ENCODE assay signal across 1 cellular context in the genomic region with DNA sequence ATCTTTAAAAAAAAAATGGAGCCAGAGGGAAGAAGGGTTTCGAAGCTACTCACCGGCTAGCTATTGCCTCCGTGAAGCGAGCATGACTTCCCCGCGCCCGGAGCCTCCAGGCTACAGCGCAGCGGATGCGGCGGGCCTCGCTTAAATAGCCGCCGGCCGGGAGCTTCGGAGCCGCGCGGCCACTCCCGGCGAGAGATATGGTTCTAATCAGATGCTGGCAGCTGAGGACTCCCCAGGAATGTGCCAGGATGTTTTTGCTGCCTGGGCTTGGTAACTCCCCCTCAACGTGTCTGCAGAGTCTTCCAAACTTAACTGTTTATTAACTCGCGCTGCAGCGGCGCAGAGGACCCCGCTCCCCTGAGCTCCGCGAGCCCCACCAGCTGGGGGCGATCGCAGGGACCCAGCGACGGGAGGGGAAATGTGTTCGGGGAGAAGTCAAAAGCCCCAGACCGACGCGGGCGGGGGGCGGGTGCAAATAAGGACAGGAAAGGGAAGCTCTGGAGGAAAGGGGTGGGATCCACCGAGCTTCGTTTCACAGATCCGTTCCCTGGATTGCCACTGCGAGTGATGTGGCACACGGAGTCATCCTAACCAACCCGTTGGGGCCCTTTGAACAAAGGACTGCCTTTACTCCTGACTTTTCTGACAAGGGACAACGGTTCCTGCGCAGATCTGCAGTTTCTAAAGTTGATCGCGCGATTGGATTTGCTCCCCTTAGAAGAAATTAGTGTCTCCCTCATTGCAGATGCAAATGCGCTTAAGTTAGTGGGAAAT.
TF ChIP-seq lines count a peak whose summit lies in the region.

A gene (minus strand): TSS at position 230 of the 774 bp plus-strand sequence. CDS start 30,660 bp downstream, outside the sequence.

TF ChIP-seq in HepG2, 621 proteins besides CTCF, POLR2A, EP300 and RAD21 (continued from another document and continues in another):
- TF ChIP-seq, protein P1, sequence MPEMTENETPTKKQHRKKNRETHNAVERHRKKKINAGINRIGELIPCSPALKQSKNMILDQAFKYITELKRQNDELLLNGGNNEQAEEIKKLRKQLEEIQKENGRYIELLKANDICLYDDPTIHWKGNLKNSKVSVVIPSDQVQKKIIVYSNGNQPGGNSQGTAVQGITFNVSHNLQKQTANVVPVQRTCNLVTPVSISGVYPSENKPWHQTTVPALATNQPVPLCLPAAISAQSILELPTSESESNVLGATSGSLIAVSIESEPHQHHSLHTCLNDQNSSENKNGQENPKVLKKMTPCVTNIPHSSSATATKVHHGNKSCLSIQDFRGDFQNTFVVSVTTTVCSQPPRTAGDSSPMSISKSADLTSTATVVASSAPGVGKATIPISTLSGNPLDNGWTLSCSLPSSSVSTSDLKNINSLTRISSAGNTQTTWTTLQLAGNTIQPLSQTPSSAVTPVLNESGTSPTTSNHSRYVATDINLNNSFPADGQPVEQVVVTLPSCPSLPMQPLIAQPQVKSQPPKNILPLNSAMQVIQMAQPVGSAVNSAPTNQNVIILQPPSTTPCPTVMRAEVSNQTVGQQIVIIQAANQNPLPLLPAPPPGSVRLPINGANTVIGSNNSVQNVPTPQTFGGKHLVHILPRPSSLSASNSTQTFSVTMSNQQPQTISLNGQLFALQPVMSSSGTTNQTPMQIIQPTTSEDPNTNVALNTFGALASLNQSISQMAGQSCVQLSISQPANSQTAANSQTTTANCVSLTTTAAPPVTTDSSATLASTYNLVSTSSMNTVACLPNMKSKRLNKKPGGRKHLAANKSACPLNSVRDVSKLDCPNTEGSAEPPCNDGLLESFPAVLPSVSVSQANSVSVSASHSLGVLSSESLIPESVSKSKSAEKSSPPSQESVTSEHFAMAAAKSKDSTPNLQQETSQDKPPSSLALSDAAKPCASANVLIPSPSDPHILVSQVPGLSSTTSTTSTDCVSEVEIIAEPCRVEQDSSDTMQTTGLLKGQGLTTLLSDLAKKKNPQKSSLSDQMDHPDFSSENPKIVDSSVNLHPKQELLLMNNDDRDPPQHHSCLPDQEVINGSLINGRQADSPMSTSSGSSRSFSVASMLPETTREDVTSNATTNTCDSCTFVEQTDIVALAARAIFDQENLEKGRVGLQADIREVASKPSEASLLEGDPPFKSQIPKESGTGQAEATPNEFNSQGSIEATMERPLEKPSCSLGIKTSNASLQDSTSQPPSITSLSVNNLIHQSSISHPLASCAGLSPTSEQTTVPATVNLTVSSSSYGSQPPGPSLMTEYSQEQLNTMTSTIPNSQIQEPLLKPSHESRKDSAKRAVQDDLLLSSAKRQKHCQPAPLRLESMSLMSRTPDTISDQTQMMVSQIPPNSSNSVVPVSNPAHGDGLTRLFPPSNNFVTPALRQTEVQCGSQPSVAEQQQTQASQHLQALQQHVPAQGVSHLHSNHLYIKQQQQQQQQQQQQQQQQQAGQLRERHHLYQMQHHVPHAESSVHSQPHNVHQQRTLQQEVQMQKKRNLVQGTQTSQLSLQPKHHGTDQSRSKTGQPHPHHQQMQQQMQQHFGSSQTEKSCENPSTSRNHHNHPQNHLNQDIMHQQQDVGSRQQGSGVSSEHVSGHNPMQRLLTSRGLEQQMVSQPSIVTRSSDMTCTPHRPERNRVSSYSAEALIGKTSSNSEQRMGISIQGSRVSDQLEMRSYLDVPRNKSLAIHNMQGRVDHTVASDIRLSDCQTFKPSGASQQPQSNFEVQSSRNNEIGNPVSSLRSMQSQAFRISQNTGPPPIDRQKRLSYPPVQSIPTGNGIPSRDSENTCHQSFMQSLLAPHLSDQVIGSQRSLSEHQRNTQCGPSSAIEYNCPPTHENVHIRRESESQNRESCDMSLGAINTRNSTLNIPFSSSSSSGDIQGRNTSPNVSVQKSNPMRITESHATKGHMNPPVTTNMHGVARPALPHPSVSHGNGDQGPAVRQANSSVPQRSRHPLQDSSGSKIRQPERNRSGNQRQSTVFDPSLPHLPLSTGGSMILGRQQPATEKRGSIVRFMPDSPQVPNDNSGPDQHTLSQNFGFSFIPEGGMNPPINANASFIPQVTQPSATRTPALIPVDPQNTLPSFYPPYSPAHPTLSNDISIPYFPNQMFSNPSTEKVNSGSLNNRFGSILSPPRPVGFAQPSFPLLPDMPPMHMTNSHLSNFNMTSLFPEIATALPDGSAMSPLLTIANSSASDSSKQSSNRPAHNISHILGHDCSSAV (CRISPR knock-in tag; IDR thresholded peaks at IDR 0.05; ENCODE audit: borderline replicate concordance), result no peak
- TF ChIP-seq HNF4G (IDR thresholded peaks at IDR 0.05; ENCODE audit: borderline replicate concordance, low read depth, low read length), result no peak
- TF ChIP-seq HNF4G (CRISPR knock-in tag; IDR thresholded peaks at IDR 0.05; ENCODE audit: borderline replicate concordance, low read depth), result no peak
- TF ChIP-seq CBX5 (CRISPR knock-in tag; IDR thresholded peaks at IDR 0.05; ENCODE audit: borderline replicate concordance), result peak; percentile 85; the same call in 1 of the 2 replicates
- TF ChIP-seq, protein P2, sequence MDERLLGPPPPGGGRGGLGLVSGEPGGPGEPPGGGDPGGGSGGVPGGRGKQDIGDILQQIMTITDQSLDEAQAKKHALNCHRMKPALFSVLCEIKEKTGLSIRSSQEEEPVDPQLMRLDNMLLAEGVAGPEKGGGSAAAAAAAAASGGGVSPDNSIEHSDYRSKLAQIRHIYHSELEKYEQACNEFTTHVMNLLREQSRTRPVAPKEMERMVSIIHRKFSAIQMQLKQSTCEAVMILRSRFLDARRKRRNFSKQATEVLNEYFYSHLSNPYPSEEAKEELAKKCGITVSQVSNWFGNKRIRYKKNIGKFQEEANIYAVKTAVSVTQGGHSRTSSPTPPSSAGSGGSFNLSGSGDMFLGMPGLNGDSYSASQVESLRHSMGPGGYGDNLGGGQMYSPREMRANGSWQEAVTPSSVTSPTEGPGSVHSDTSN (CRISPR knock-in tag; IDR thresholded peaks at IDR 0.05), result no peak
- TF ChIP-seq, protein P3, sequence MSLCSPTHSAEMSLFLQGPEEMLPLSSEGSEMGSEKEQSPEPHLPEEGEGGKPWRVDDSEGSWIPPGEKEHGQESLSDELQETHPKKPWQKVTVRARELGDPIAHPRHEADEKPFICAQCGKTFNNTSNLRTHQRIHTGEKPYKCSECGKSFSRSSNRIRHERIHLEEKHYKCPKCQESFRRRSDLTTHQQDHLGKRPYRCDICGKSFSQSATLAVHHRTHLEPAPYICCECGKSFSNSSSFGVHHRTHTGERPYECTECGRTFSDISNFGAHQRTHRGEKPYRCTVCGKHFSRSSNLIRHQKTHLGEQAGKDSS (CRISPR knock-in tag; IDR thresholded peaks at IDR 0.05; ENCODE audit: borderline replicate concordance, low read depth), result no peak; the same call in 1 of the 2 replicates
- TF ChIP-seq NFYB (CRISPR knock-in tag; IDR thresholded peaks at IDR 0.05), result no peak
- TF ChIP-seq NR2F1 (CRISPR knock-in tag; IDR thresholded peaks at IDR 0.05), result no peak
- no peak for TF ChIP-seq ZNF629 (CRISPR knock-in tag; conservative IDR thresholded peaks at IDR 0.05)
- no peak for TF ChIP-seq CENPX (CRISPR knock-in tag; IDR thresholded peaks at IDR 0.05)
- TF ChIP-seq SNRNP70 (IDR thresholded peaks at IDR 0.05; ENCODE audit: low read depth, low read length), result no peak
- TF ChIP-seq HMGA1 (CRISPR knock-in tag; conservative IDR thresholded peaks at IDR 0.05), result no peak
- peak; percentile 66; the same call in 1 of the 2 replicates for TF ChIP-seq GABPB1 (CRISPR knock-in tag; IDR thresholded peaks at IDR 0.05)
- no peak for TF ChIP-seq ZNF460 (CRISPR knock-in tag; IDR thresholded peaks at IDR 0.05; ENCODE audit: borderline replicate concordance)
- TF ChIP-seq, protein P4, sequence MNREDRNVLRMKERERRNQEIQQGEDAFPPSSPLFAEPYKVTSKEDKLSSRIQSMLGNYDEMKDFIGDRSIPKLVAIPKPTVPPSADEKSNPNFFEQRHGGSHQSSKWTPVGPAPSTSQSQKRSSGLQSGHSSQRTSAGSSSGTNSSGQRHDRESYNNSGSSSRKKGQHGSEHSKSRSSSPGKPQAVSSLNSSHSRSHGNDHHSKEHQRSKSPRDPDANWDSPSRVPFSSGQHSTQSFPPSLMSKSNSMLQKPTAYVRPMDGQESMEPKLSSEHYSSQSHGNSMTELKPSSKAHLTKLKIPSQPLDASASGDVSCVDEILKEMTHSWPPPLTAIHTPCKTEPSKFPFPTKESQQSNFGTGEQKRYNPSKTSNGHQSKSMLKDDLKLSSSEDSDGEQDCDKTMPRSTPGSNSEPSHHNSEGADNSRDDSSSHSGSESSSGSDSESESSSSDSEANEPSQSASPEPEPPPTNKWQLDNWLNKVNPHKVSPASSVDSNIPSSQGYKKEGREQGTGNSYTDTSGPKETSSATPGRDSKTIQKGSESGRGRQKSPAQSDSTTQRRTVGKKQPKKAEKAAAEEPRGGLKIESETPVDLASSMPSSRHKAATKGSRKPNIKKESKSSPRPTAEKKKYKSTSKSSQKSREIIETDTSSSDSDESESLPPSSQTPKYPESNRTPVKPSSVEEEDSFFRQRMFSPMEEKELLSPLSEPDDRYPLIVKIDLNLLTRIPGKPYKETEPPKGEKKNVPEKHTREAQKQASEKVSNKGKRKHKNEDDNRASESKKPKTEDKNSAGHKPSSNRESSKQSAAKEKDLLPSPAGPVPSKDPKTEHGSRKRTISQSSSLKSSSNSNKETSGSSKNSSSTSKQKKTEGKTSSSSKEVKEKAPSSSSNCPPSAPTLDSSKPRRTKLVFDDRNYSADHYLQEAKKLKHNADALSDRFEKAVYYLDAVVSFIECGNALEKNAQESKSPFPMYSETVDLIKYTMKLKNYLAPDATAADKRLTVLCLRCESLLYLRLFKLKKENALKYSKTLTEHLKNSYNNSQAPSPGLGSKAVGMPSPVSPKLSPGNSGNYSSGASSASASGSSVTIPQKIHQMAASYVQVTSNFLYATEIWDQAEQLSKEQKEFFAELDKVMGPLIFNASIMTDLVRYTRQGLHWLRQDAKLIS (CRISPR knock-in tag; IDR thresholded peaks at IDR 0.05), result no peak
- TF ChIP-seq YEATS2 (CRISPR knock-in tag; IDR thresholded peaks at IDR 0.05; ENCODE audit: borderline replicate concordance), result no peak; the same call in 1 of the 2 replicates
- TF ChIP-seq ZNF382 (CRISPR knock-in tag; IDR thresholded peaks at IDR 0.05; ENCODE audit: borderline replicate concordance), result no peak
- TF ChIP-seq MAF1 (CRISPR knock-in tag; IDR thresholded peaks at IDR 0.05; ENCODE audit: borderline replicate concordance), result 0 out of 2 replicates have a peak, but pooled peaks have one; percentile 32
- TF ChIP-seq, protein P5, sequence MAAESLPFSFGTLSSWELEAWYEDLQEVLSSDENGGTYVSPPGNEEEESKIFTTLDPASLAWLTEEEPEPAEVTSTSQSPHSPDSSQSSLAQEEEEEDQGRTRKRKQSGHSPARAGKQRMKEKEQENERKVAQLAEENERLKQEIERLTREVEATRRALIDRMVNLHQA (CRISPR knock-in tag; IDR thresholded peaks at IDR 0.05), result no peak
- TF ChIP-seq RBM39 (IDR thresholded peaks at IDR 0.05; ENCODE audit: low read depth, low read length, poor library complexity, severe bottlenecking), result peak; percentile 74
- TF ChIP-seq, protein P6, sequence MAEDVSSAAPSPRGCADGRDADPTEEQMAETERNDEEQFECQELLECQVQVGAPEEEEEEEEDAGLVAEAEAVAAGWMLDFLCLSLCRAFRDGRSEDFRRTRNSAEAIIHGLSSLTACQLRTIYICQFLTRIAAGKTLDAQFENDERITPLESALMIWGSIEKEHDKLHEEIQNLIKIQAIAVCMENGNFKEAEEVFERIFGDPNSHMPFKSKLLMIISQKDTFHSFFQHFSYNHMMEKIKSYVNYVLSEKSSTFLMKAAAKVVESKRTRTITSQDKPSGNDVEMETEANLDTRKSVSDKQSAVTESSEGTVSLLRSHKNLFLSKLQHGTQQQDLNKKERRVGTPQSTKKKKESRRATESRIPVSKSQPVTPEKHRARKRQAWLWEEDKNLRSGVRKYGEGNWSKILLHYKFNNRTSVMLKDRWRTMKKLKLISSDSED (CRISPR knock-in tag; IDR thresholded peaks at IDR 0.05), result no peak
- TF ChIP-seq, protein P7, sequence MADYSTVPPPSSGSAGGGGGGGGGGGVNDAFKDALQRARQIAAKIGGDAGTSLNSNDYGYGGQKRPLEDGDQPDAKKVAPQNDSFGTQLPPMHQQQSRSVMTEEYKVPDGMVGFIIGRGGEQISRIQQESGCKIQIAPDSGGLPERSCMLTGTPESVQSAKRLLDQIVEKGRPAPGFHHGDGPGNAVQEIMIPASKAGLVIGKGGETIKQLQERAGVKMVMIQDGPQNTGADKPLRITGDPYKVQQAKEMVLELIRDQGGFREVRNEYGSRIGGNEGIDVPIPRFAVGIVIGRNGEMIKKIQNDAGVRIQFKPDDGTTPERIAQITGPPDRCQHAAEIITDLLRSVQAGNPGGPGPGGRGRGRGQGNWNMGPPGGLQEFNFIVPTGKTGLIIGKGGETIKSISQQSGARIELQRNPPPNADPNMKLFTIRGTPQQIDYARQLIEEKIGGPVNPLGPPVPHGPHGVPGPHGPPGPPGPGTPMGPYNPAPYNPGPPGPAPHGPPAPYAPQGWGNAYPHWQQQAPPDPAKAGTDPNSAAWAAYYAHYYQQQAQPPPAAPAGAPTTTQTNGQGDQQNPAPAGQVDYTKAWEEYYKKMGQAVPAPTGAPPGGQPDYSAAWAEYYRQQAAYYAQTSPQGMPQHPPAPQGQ (CRISPR knock-in tag; IDR thresholded peaks at IDR 0.05; ENCODE audit: borderline replicate concordance), result no peak
- TF ChIP-seq KLF11 (CRISPR knock-in tag; IDR thresholded peaks at IDR 0.05), result no peak
- no peak for TF ChIP-seq RFX3 (CRISPR knock-in tag; IDR thresholded peaks at IDR 0.05)
- no peak for TF ChIP-seq KDM3A (CRISPR knock-in tag; IDR thresholded peaks at IDR 0.05; ENCODE audit: low read depth)
- TF ChIP-seq ADNP (CRISPR knock-in tag; IDR thresholded peaks at IDR 0.05), result no peak
- TF ChIP-seq SALL1 (CRISPR knock-in tag; IDR thresholded peaks at IDR 0.05), result peak; percentile 67
- no peak for TF ChIP-seq NR2C2 (CRISPR knock-in tag; IDR thresholded peaks at IDR 0.05; ENCODE audit: borderline replicate concordance)
- TF ChIP-seq HDAC2 (CRISPR knock-in tag; IDR thresholded peaks at IDR 0.05), result peak; percentile 79
- no peak for TF ChIP-seq ZNF496 (CRISPR knock-in tag; IDR thresholded peaks at IDR 0.05; ENCODE audit: insufficient replicate concordance)
- no peak for TF ChIP-seq ZNF383 (CRISPR knock-in tag; IDR thresholded peaks at IDR 0.05; ENCODE audit: borderline replicate concordance)
- no peak for TF ChIP-seq ZNF207 (IDR thresholded peaks at IDR 0.05; ENCODE audit: borderline replicate concordance)
- TF ChIP-seq ZNF850 (CRISPR knock-in tag; conservative IDR thresholded peaks at IDR 0.05), result no peak
- no peak for TF ChIP-seq ZNF816 (CRISPR knock-in tag; IDR thresholded peaks at IDR 0.05; ENCODE audit: borderline replicate concordance)
- no peak for TF ChIP-seq ZBTB42 (CRISPR knock-in tag; IDR thresholded peaks at IDR 0.05)
- TF ChIP-seq SMAD9 (CRISPR knock-in tag; IDR thresholded peaks at IDR 0.05), result no peak
